11 cellular contexts compared by ENCODE assay signal in the genomic region with DNA sequence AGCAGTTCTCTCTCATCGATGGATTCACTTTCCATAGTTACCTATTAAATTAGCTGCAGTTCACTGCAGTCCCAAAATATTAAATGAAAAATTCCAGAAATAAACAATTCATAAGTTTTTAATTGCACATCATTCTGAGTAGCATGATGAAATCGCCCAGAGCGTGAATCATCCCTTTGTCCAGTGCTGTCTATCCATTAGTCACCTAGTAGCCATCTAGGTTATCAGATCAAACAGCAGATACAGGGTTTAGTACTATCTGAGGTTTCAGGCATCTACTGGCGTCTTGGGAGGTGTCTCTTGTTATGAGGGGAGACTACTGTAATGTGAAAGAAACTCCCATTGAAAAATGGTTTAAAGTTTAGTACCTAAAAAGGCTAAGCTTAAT.
DNase-seq lines count a peak whose midpoint lies in the region; ATAC-seq and TF ChIP-seq lines count a peak whose summit lies in the region.
"Had no signal": no experiment of that assay in that cellular context is flagged by ENCODE, and none has a peak within 500 bp of the region (broad histone marks: within the 10 kb centered on the region; RNA-seq: fewer than 3 reads in every experiment).

No MANE protein-coding gene starts in this region.

- H2AFZ ChIP-seq in GM23248 = peak overlapping the region; percentile 10; the same call in 1 of the 2 replicates

- no peaks in the 10 kb centered on the region for H4K20me1 ChIP-seq in GM23248 (ENCODE audit: insufficient read depth)

- no peaks in the 10 kb centered on the region for H3K79me2 ChIP-seq in GM23248 (ENCODE audit: insufficient read depth)

- in situ Hi-C loops in GM23248 (cut with MboI) = no loop called here
- in situ Hi-C loops in Panc1 (cut with HindIII; ENCODE audit: low pct_unique_long_range_greater_than_20kb, low sequenced_read_pairs) = no loop called here

- no peaks in the 10 kb centered on the region for H3K9me2 ChIP-seq in GM23248 (ENCODE audit: insufficient read depth)

- peak; percentile 89 for DNase-seq in GM23248
- peak; percentile 59 for DNase-seq in Panc1 (ENCODE audit: low read depth, low spot score)
- DNase-seq in fibroblast of gingiva (ENCODE audit: low read depth) = peak; percentile 29
- DNase-seq in renal cortical epithelial cell (ENCODE audit: low read depth) = peak; percentile 62
- DNase-seq in DMS 273 (lab: John Stamatoyannopoulos, UW; ENCODE audit: unreplicated experiment) = no peak
- no peak for DNase-seq in NCI-H2227 treated with DMSO at 0.1 percent for 48 hours (lab: John Stamatoyannopoulos, UW)
- DNase-seq in stimulated activated CD4-positive, alpha-beta T cell treated with anti-CD3 and anti-CD28 coated beads, Interleukin-4, amount 100 ng/mL, for 4 hours = no peak
- DNase-seq: activated CD4-positive, alpha-beta T cell treated with anti-CD3 and anti-CD28 coated beads, Interleukin-2, amount 10 ng/mL, durations not matched to agents 7 days and 5 days; left colon; posterior cingulate gyrus; thyroid gland had no signal

- BruUV-seq in Panc1 (replicated peaks; lab: Mats Ljungman, UMichigan) = no TSS peak

- POLR2A ChIA-PET in Panc1 (lab: Charles Lee) = interaction anchor here (0.6 kb wide), 1 partner anchor 25 kb away, joined by 4 read pairs; no protein-coding TSS in a partner anchor

- TF ChIP-seq CTCF in Panc1 (IDR thresholded peaks at IDR 0.05) = no peak

- peak; percentile 81 for ATAC-seq in Panc1
- ATAC-seq: left colon had no signal

- H3K4me1 ChIP-seq in GM23248 (ENCODE audit: insufficient read depth) (peaks cover 25% of the 10 kb centered on the region), Panc1 (ENCODE audit: control insufficient read depth, insufficient read depth, low read length) (0 out of 2 replicates have a peak, but pooled peaks cover 3% of the 10 kb centered on the region)

- H3K4me2 ChIP-seq in GM23248 (ENCODE audit: unreplicated experiment) = peak overlapping the region; percentile 43

- peak overlapping the region; percentile 31; the same call in 1 of the 2 replicates for H3K9ac ChIP-seq in GM23248

- H3K4me3 ChIP-seq in GM23248 (no peak overlapping the region), Panc1 (ENCODE audit: low read depth in 2 of 2, low read length in 2 of 2) (no peak overlapping the region)
- H3K4me3 ChIP-seq: thyroid gland had no signal

- H3K27me3 ChIP-seq in GM23248 (replicated peaks; ENCODE audit: insufficient read depth) (no peaks in the 10 kb centered on the region), Panc1 (ENCODE audit: control insufficient read depth, insufficient read depth, low read length) (no peaks in the 10 kb centered on the region)
- H3K27me3 ChIP-seq: thyroid gland had no signal

- H3K36me3 ChIP-seq in GM23248 (ENCODE audit: low read depth) (no peaks in the 10 kb centered on the region), Panc1 (ENCODE audit: control insufficient read depth, insufficient read depth, low read length) (no peaks in the 10 kb centered on the region)
- H3K36me3 ChIP-seq: thyroid gland had no signal

- CTCF ChIA-PET in Panc1 (lab: Charles Lee) = interaction anchor here (1.0 kb wide), 1 partner anchor 243 kb away, joined by 3 read pairs; no protein-coding TSS in a partner anchor

- no peaks in the 10 kb centered on the region for H3K9me3 ChIP-seq in GM23248 (ENCODE audit: low read depth)
- H3K9me3 ChIP-seq in Panc1 (ENCODE audit: control insufficient read depth, insufficient read depth, low read depth, low read length) = no peaks in the 10 kb centered on the region
- H3K9me3 ChIP-seq: thyroid gland had no signal

- H3F3A ChIP-seq in GM23248 (ENCODE audit: insufficient read depth) = peaks cover 26% of the 10 kb centered on the region

- 24 to 29% methylated on average over 4 of the region's 4 CpGs for WGBS in GM23248 (ENCODE audit: low coverage in 1 of 2, low lambda C conversion rate in 2 of 2, missing lambda C conversion rate in 2 of 2), 2 experiments

- H3K27ac ChIP-seq in GM23248 (peak overlapping the region; percentile 66), Panc1 (ENCODE audit: low read length) (no peak overlapping the region)
- H3K27ac ChIP-seq: thyroid gland had no signal

- intact Hi-C loops in Panc1 (cut with micrococcal nuclease; ENCODE audit: unreplicated experiment) = no loop called here

Comparison
In these comparisons a context has a peak if more than half of its experiments do, and no peak if none do; other contexts are left out.
1. DNase-seq: peak in GM23248 (single experiment), Panc1 (single experiment), fibroblast of gingiva (single experiment) and renal cortical epithelial cell (single experiment); none in DMS 273 (single experiment), NCI-H2227 treated with DMSO at 0.1 percent for 48 hours (single experiment) and stimulated activated CD4-positive, alpha-beta T cell treated with anti-CD3 and anti-CD28 coated beads, Interleukin-4, amount 100 ng/mL, for 4 hours (0 of 2).